9 cellular contexts compared by ENCODE assay signal in genomic region chr13:41384749-41385503, GRCh38.
DNase-seq lines count a peak whose midpoint lies in the region; ATAC-seq and TF ChIP-seq lines count a peak whose summit lies in the region.
"Had no signal": no experiment of that assay in that cellular context is flagged by ENCODE, and none has a peak within 500 bp of the region (broad histone marks: within the 10 kb centered on the region; RNA-seq: fewer than 3 reads in every experiment).

No MANE protein-coding gene starts in this region.

- H3K4me3 Mint-ChIP-seq in Calu3 (ENCODE audit: low read depth, unreplicated experiment) (no peak overlapping the region), brain (no peak overlapping the region)

- H3K4me1 Mint-ChIP-seq in Calu3 (ENCODE audit: low read depth, unreplicated experiment) (no peaks in the 10 kb centered on the region), brain (no peaks in the 10 kb centered on the region)

- H3K27ac Mint-ChIP-seq in Calu3 (ENCODE audit: unreplicated experiment) (no peak overlapping the region), brain (no peak overlapping the region)

- no peaks in the 10 kb centered on the region for H3K27me3 ChIP-seq in mesenchymal stem cell (ENCODE audit: control insufficient read depth in 1 of 2, insufficient read depth in 1 of 2, low read length in 2 of 2)

- ATAC-seq in HG02588 (IDR thresholded peaks at IDR 0.05; ENCODE audit: unreplicated experiment): no peak

- no peak overlapping the region for H2BK15ac ChIP-seq in mesenchymal stem cell (ENCODE audit: low read depth, poor library complexity, severe bottlenecking)

- H3K23ac ChIP-seq in mesenchymal stem cell (ENCODE audit: low read length in 2 of 2): no peak overlapping the region

- TF ChIP-seq CTCF in Calu3 (IDR thresholded peaks at IDR 0.05; ENCODE audit: unreplicated experiment): peak; percentile 22
- peak; percentile 52 to 62 for TF ChIP-seq CTCF in brain (conservative IDR thresholded peaks at IDR 0.05)

- H3K36me3 Mint-ChIP-seq in Calu3 (ENCODE audit: insufficient read depth, unreplicated experiment) (no peaks in the 10 kb centered on the region), brain (no peaks in the 10 kb centered on the region)

- H3K4ac ChIP-seq in mesenchymal stem cell (ENCODE audit: low read depth in 1 of 2, low read length in 2 of 2): no peak overlapping the region

- H2BK5ac ChIP-seq in mesenchymal stem cell (ENCODE audit: low read depth, low read length, poor library complexity, severe bottlenecking): no peak overlapping the region

- H3K4me3 ChIP-seq in Jurkat, Clone E6-1 (ENCODE audit: low read length): no peak overlapping the region
- no peak overlapping the region for H3K4me3 ChIP-seq in mesenchymal stem cell (ENCODE audit: insufficient read depth in 1 of 2, low read depth in 1 of 2, low read length in 2 of 2)

- CTCF ChIA-PET in Calu3 (lab: Charles Lee): interaction anchor here (1.0 kb wide), 1 partner anchor 17 kb away, joined by 3 read pairs; no protein-coding TSS in a partner anchor

- H3K18ac ChIP-seq in mesenchymal stem cell (ENCODE audit: low read depth in 1 of 2, low read length in 2 of 2): no peak overlapping the region

- DNase-seq in Calu3: no peak
- DNase-seq in Jurkat, Clone E6-1 (ENCODE audit: low read depth, low spot score): peak; percentile 17
- DNase-seq in mesenchymal stem cell: peak; percentile 23
- no peak for DNase-seq in activated CD8-positive, alpha-beta memory T cell treated with anti-CD3 and anti-CD28 coated beads for 24 hours
- no peak for DNase-seq in NOMO-1 treated with DMSO at 0.1 percent for 48 hours (lab: John Stamatoyannopoulos, UW; ENCODE audit: unreplicated experiment)
- no peak for DNase-seq in substantia nigra (lab: John Stamatoyannopoulos, UW)
- DNase-seq: activated CD4-positive, alpha-beta T cell treated with anti-CD3 and anti-CD28 coated beads for 4 hours had no signal

- H3K9me3 Mint-ChIP-seq in Calu3 (ENCODE audit: low read depth, unreplicated experiment): no peaks in the 10 kb centered on the region
- peaks cover 0 to 6% (median 0%) of the 10 kb centered on the region in 5 experiments for H3K9me3 Mint-ChIP-seq in brain

- no peak overlapping the region for H3K4me2 ChIP-seq in mesenchymal stem cell (ENCODE audit: low read length, poor library complexity, severe bottlenecking)

- H4K8ac ChIP-seq in mesenchymal stem cell (ENCODE audit: low read length): no peak overlapping the region

- no peak overlapping the region for H2BK12ac ChIP-seq in mesenchymal stem cell (ENCODE audit: low read length in 2 of 2)

- no peaks in the 10 kb centered on the region for H3K36me3 ChIP-seq in mesenchymal stem cell (ENCODE audit: control insufficient read depth in 1 of 2, insufficient read depth in 2 of 2, low read depth in 1 of 2, low read length in 2 of 2)

- no peak overlapping the region for H2AK5ac ChIP-seq in mesenchymal stem cell (ENCODE audit: low read length, severe bottlenecking)

- BruUV-seq in Calu3 (replicated peaks; lab: Mats Ljungman, UMichigan): no TSS peak

- H3K9ac ChIP-seq in mesenchymal stem cell (ENCODE audit: low read length): no peak overlapping the region

- intact Hi-C loops in Calu3 (cut with micrococcal nuclease; ENCODE audit: unreplicated experiment): loop anchor here (2.0 kb wide), 1 partner anchor 268 kb away; no protein-coding TSS in a partner anchor

- no peak overlapping the region for H2BK120ac ChIP-seq in mesenchymal stem cell (ENCODE audit: low read depth, low read length)

- H2AFZ ChIP-seq in mesenchymal stem cell (ENCODE audit: low read depth, low read length): no peak overlapping the region

- no peaks in the 10 kb centered on the region for H3K9me3 ChIP-seq in mesenchymal stem cell (ENCODE audit: control insufficient read depth, low read length)

- H3K27me3 Mint-ChIP-seq in Calu3 (ENCODE audit: unreplicated experiment) (peaks cover 28% of the 10 kb centered on the region), brain (peaks cover 4% of the 10 kb centered on the region)

- 91% methylated on average over 18 of the region's 20 CpGs for WGBS in mesenchymal stem cell

- no peak overlapping the region for H3K27ac ChIP-seq in mesenchymal stem cell (ENCODE audit: low read length, poor library complexity, severe bottlenecking)
- no peak overlapping the region for H3K27ac ChIP-seq in substantia nigra (ENCODE audit: low read depth, low read length, poor library complexity, severe bottlenecking)

- H3K4me1 ChIP-seq in mesenchymal stem cell (ENCODE audit: control insufficient read depth, insufficient read depth, low read depth, low read length): no peaks in the 10 kb centered on the region

- H4K91ac ChIP-seq in mesenchymal stem cell (ENCODE audit: low read length): no peak overlapping the region

- H3K79me1 ChIP-seq in mesenchymal stem cell (replicated peaks; ENCODE audit: low read length, poor library complexity, severe bottlenecking): no peaks in the 10 kb centered on the region

- H3K14ac ChIP-seq in mesenchymal stem cell (ENCODE audit: low read length in 2 of 2): no peak overlapping the region

Comparison
In these comparisons a context has a peak if more than half of its experiments do, and no peak if none do; other contexts are left out.
1. DNase-seq: peak in Jurkat, Clone E6-1 (single experiment) and mesenchymal stem cell (single experiment); none in Calu3 (single experiment), activated CD8-positive, alpha-beta memory T cell treated with anti-CD3 and anti-CD28 coated beads for 24 hours (single experiment), NOMO-1 treated with DMSO at 0.1 percent for 48 hours (single experiment) and substantia nigra (0 of 49).